Comparison of ENCODE assay signal across 8 cellular contexts in genomic region chr12:64824130-64824499, GRCh38. TPM values are rescaled to one million over a fixed set of nuclear protein-coding genes. Genes with fewer than 3 reads are reported as not detected.
DNase-seq lines count a peak whose midpoint lies in the region; ATAC-seq and TF ChIP-seq lines count a peak whose summit lies in the region.

No MANE protein-coding gene starts in this region.

- H3K36me3 ChIP-seq in Karpas-422 (ENCODE audit: insufficient read depth, low read length) (no peaks in the 10 kb centered on the region), esophagus squamous epithelium (no peaks in the 10 kb centered on the region)

- H3K27ac ChIP-seq in Karpas-422 (ENCODE audit: low read length) (no peak overlapping the region), esophagus squamous epithelium (no peak overlapping the region)

- intact Hi-C loops in esophagus squamous epithelium (cut with DNase I) = no loop called here

- peak overlapping the region; percentile 81 for H3K4me2 ChIP-seq in Karpas-422 (ENCODE audit: low read depth, low read length, poor library complexity, severe bottlenecking)

- whole genome bisulfite sequencing in esophagus squamous epithelium, 2 donors = 4 to 5% methylated on average over 7 to 13 of the region's 16 CpGs

- no peak for DNase-seq in Karpas-422
- no peak for DNase-seq in esophagus squamous epithelium (lab: John Stamatoyannopoulos, UW)
- DNase-seq in retinal pigment epithelial cell (ENCODE audit: low read depth) = no peak
- no peak for DNase-seq in H4 (ENCODE audit: low spot score)
- no peak for DNase-seq in 8988T
- DNase-seq in NCI-H2171 (lab: John Stamatoyannopoulos, UW) = no peak
- no peak for DNase-seq in DMS53 (lab: John Stamatoyannopoulos, UW)

- TF ChIP-seq CTCF in esophagus squamous epithelium (IDR thresholded peaks at IDR 0.05) (no peak), retinal pigment epithelial cell (conservative IDR thresholded peaks at IDR 0.05; ENCODE audit: low read depth, low read length) (no peak)

- no peaks in the 10 kb centered on the region for H3K9me2 ChIP-seq in Karpas-422 (replicated peaks; ENCODE audit: insufficient read depth, low read length)

- H3K9ac ChIP-seq in Karpas-422 (ENCODE audit: low read length) = peak overlapping the region; percentile 82

- peak; percentile 23 for ATAC-seq in GM19328 (IDR thresholded peaks at IDR 0.05; ENCODE audit: unreplicated experiment)

- H2AFZ ChIP-seq in Karpas-422 (ENCODE audit: low read length) = 0 out of 2 replicates have a peak overlapping the region, but pooled peaks have one; percentile 54

- H3K4me1 ChIP-seq in Karpas-422 (ENCODE audit: low read length) = peaks cover 12% of the 10 kb centered on the region
- peaks cover 16 to 27% (median 25%) of the 10 kb centered on the region in 3 donors for H3K4me1 ChIP-seq in esophagus squamous epithelium

- H3K9me3 ChIP-seq in Karpas-422 (ENCODE audit: low read length) = no peaks in the 10 kb centered on the region
- H3K9me3 ChIP-seq in esophagus squamous epithelium = peaks cover 0 to 4% (median 0%) of the 10 kb centered on the region in 3 donors

- H4K20me1 ChIP-seq in Karpas-422 (ENCODE audit: insufficient read depth, low read depth, low read length) = no peaks in the 10 kb centered on the region

- TF ChIP-seq POLR2A in esophagus squamous epithelium (IDR thresholded peaks at IDR 0.05) = no peak

- H3K79me2 ChIP-seq in Karpas-422 (ENCODE audit: low read length) = peaks cover 33% of the 10 kb centered on the region

- H3K27me3 ChIP-seq in Karpas-422 (ENCODE audit: low read length) = no peaks in the 10 kb centered on the region
- H3K27me3 ChIP-seq in esophagus squamous epithelium = peaks cover 20 to 81% (median 27%) of the 10 kb centered on the region in 4 donors

- H3K4me3 ChIP-seq in Karpas-422 (ENCODE audit: low read length) (peak overlapping the region; percentile 76), esophagus squamous epithelium (peak overlapping the region; percentile 19 to 66 (median 38)), retinal pigment epithelial cell (ENCODE audit: low read length) (peak overlapping the region; percentile 58)

RNA-seq across cellular contexts. Expression of gene TBC1D30, which starts 0.3 kb away (rescaled TPM):
- total RNA-seq in Karpas-422 (2014; rRNA removed; shearing (Covaris generic); ENCODE audit: low replicate concordance) = 7.1 and 15.5 TPM in 2 replicates
- 1 to 10 TPM; 1.8 to 8.0 (median 3.5) TPM for total RNA-seq in esophagus squamous epithelium
- 0.66 and 1.5 TPM in 2 replicates for total RNA-seq in H4 (2014; rRNA removed; shearing (Covaris generic))
